26 cellular contexts compared by ENCODE assay signal in the genomic region with DNA sequence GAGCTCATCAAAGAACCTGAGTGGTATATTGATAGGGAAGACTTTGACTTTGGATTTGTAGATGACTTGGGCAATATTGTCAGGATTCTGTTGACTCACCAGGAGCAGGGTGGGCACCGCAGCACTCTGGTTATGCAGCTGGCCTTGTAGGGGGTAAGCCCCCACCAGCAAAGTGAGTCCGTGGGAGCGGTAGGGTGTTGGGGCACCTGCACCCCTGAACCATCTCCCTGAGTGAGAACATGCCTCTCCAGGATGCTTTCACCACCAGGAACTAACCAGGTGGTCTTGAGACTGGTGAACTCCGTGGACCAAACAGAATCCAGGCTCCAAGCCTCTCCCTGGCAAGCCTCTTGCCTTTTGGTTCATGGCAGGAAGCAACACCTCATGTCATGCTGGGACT.
"Had no signal": no experiment of that assay in that cellular context is flagged by ENCODE, and none has a peak within 500 bp of the region (broad histone marks: within the 10 kb centered on the region; RNA-seq: fewer than 3 reads in every experiment).

No MANE protein-coding gene starts in this region.

- H3K36me3 ChIP-seq: esophagus muscularis mucosa, gastroesophageal sphincter, heart right ventricle, left lung, lower lobe of right lung had no signal

- H3K4me3 Mint-ChIP-seq: memory B cell, mesothelial cell of epicardium, naive B cell had no signal

- H3K4me3 ChIP-seq: coronary artery, dorsolateral prefrontal cortex, esophagus muscularis mucosa, gastroesophageal sphincter, heart right ventricle, left lung, lower lobe of right lung, mucosa of descending colon had no signal

- H3K27ac Mint-ChIP-seq: memory B cell, mesothelial cell of epicardium, naive B cell had no signal

- H3K4me1 ChIP-seq: foreskin keratinocyte, gastroesophageal sphincter, heart right ventricle, left lung, lower lobe of right lung had no signal

- FAIRE-seq: colon, endothelial cell of umbilical vein, frontal cortex, islet of Langerhans, keratinocyte had no signal

- H3K36me3 Mint-ChIP-seq: memory B cell, mesothelial cell of epicardium, naive B cell had no signal

- ATAC-seq: foreskin keratinocyte, gastroesophageal sphincter, heart right ventricle, left cardiac atrium, left lung, left ventricle myocardium superior, lower lobe of right lung, mucosa of descending colon had no signal

- H3K27ac ChIP-seq: coronary artery, dorsolateral prefrontal cortex, esophagus muscularis mucosa, foreskin keratinocyte, gastroesophageal sphincter, heart right ventricle, left lung, lower lobe of right lung had no signal

- H3K9me3 Mint-ChIP-seq: memory B cell, mesothelial cell of epicardium, naive B cell had no signal

- H3K9me3 ChIP-seq: esophagus muscularis mucosa, gastroesophageal sphincter, heart right ventricle, left lung, lower lobe of right lung, mucosa of descending colon had no signal

- H3K4me1 Mint-ChIP-seq: mesothelial cell of epicardium had no signal

- DNase-seq: dermis blood vessel endothelial cell; dorsolateral prefrontal cortex; effector CD4-positive, alpha-beta T cell; effector memory CD4-positive, alpha-beta T cell; foreskin keratinocyte; glutamatergic neuron; head of caudate nucleus; heart right ventricle; hippocampal formation; left cardiac atrium; left ventricle myocardium superior; lower lobe of right lung; mesendoderm; mucosa of descending colon; naive B cell had no signal
